In genomic region chr17:81955756-81956544, GRCh38 we compare ENCODE assay signal across 23 cellular contexts. TPM values are rescaled to one million over a fixed set of nuclear protein-coding genes. Genes with fewer than 3 reads are reported as not detected.
DNase-seq lines count a peak whose midpoint lies in the region; ATAC-seq and TF ChIP-seq lines count a peak whose summit lies in the region.
"Had no signal": no experiment of that assay in that cellular context is flagged by ENCODE, and none has a peak within 500 bp of the region (broad histone marks: within the 10 kb centered on the region; RNA-seq: fewer than 3 reads in every experiment).

No MANE protein-coding gene starts in this region.

- no peak for TF ChIP-seq CTCF in HCT116 (IDR thresholded peaks at IDR 0.05 in 2 of 3, conservative IDR thresholded peaks at IDR 0.05 in 1 of 3; ENCODE audit: borderline replicate concordance in 1 of 3, insufficient read depth in 1 of 3, low read depth in 2 of 3, low read length in 2 of 3)
- TF ChIP-seq CTCF in WERI-Rb-1 (IDR thresholded peaks at IDR 0.05; ENCODE audit: low read depth, low read length), result no peak
- no peak for TF ChIP-seq CTCF in neural crest cell (conservative IDR thresholded peaks at IDR 0.05)
- TF ChIP-seq CTCF in lower lobe of right lung (IDR thresholded peaks at IDR 0.05), result no peak

- H3K27ac Mint-ChIP-seq in neural crest cell (ENCODE audit: unreplicated experiment), result peak overlapping the region; percentile 27
- peak overlapping the region; percentile 34 for H3K27ac Mint-ChIP-seq in stimulated activated effector memory CD8-positive, alpha-beta T cell treated with anti-CD3 and anti-CD28 coated beads, Interleukin-12 subunit alpha, Interleukin-12 subunit beta, amount 100 ng/mL, for 72 hours
- H3K27ac Mint-ChIP-seq: HFFc6, IgD-negative memory B cell had no signal

- H3K4me3 Mint-ChIP-seq in neural crest cell, result no peak overlapping the region
- H3K4me3 Mint-ChIP-seq in stimulated activated effector memory CD8-positive, alpha-beta T cell treated with anti-CD3 and anti-CD28 coated beads, Interleukin-12 subunit alpha, Interleukin-12 subunit beta, amount 100 ng/mL, for 72 hours, result no peak overlapping the region
- H3K4me3 Mint-ChIP-seq: HFFc6, IgD-negative memory B cell had no signal

- peaks cover 23% of the 10 kb centered on the region for H3K27me3 Mint-ChIP-seq in neural crest cell (ENCODE audit: low read depth)

- H3K79me2 ChIP-seq in HCT116 (ENCODE audit: insufficient read depth, low read length), result no peaks in the 10 kb centered on the region

- POLR2A ChIA-PET in HCT116 (lab: Charles Lee), result interaction anchor here (0.6 to 2.9 kb wide), 2 partner anchors 11 to 12 kb away, joined by 3 to 8 read pairs; no protein-coding TSS in a partner anchor

- TF ChIP-seq RAD21 in HCT116 (IDR thresholded peaks at IDR 0.05; ENCODE audit: low read depth), result no peak

- DNase-seq in HCT116 (ENCODE audit: low read depth, low spot score) (no peak), WERI-Rb-1 (no peak), neural crest cell (ENCODE audit: low read depth, low spot score) (no peak), lower lobe of right lung (no peak)
- no peak for DNase-seq in stimulated activated effector memory CD8-positive, alpha-beta T cell treated with anti-CD3 and anti-CD28 coated beads, Interleukin-12 subunit alpha, Interleukin-12 subunit beta, amount 100 ng/mL, for 72 hours (ENCODE audit: low spot score in 2 of 2)
- DNase-seq in NK-92 treated with Interleukin-12 subunit alpha and Interleukin-12 subunit beta, amount 100 ng/mL, for 24 hours (lab: John Stamatoyannopoulos, UW), result no peak
- DNase-seq: DMS153, DND-41, GM23248, H7, HFFc6, MM.1S, NCI-H2029 treated with DMSO at 0.1 percent for 48 hours, NCI-H446 treated with DMSO at 0.1 percent for 48 hours, NCI-H526, NCI-H82, SHP77 treated with DMSO at 0.1 percent for 48 hours had no signal

- no peak overlapping the region for H2AFZ ChIP-seq in HCT116 (ENCODE audit: low read depth, low read length, poor library complexity, severe bottlenecking)
- H2AFZ ChIP-seq: GM23248 had no signal

- no peak overlapping the region for H3K4me2 ChIP-seq in HCT116 (ENCODE audit: low read length)
- H3K4me2 ChIP-seq: KMS-11 had no signal

- H3K36me3 ChIP-seq in HCT116 (ENCODE audit: control insufficient read depth in 1 of 2, insufficient read depth in 2 of 2, low read length in 2 of 2), result no peaks in the 10 kb centered on the region
- peaks cover 21% of the 10 kb centered on the region for H3K36me3 ChIP-seq in WERI-Rb-1
- H3K36me3 ChIP-seq in lower lobe of right lung, result no peaks in the 10 kb centered on the region

- no peak for TF ChIP-seq POLR2A in HCT116 (IDR thresholded peaks at IDR 0.05; ENCODE audit: borderline replicate concordance, extremely low read depth, insufficient read depth, insufficient read length)

- BruUV-seq in HCT116 (replicated peaks; lab: Mats Ljungman, UMichigan), result no TSS peak

- no peaks in the 10 kb centered on the region for H3K27me3 ChIP-seq in HCT116 (ENCODE audit: insufficient read depth, low read length)
- H3K27me3 ChIP-seq in WERI-Rb-1 (ENCODE audit: insufficient read depth, low read depth, severe bottlenecking), result peaks cover 7% of the 10 kb centered on the region
- peaks cover 33% of the 10 kb centered on the region for H3K27me3 ChIP-seq in lower lobe of right lung (ENCODE audit: low read depth)

- CTCF ChIA-PET in HCT116 (lab: Charles Lee), result interaction anchor here (1.9 kb wide), 1 partner anchor 66 kb away, joined by 8 read pairs; the partner anchor contains the start of genes CENPX and LRRC45

- H3K9me3 ChIP-seq in HCT116 (ENCODE audit: control insufficient read depth in 1 of 2, insufficient read depth in 1 of 2, low read depth in 1 of 2, low read length in 2 of 2) (no peaks in the 10 kb centered on the region), WERI-Rb-1 (ENCODE audit: severe bottlenecking) (no peaks in the 10 kb centered on the region), lower lobe of right lung (no peaks in the 10 kb centered on the region)

- intact Hi-C loops in HCT116 (cut with micrococcal nuclease) (no loop called here), lower lobe of right lung (cut with DNase I) (no loop called here)

- no peaks in the 10 kb centered on the region for H3K36me3 Mint-ChIP-seq in neural crest cell (ENCODE audit: low read depth)
- H3K36me3 Mint-ChIP-seq in stimulated activated effector memory CD8-positive, alpha-beta T cell treated with anti-CD3 and anti-CD28 coated beads, Interleukin-12 subunit alpha, Interleukin-12 subunit beta, amount 100 ng/mL, for 72 hours, result no peaks in the 10 kb centered on the region
- H3K36me3 Mint-ChIP-seq: IgD-negative memory B cell had no signal

- no peaks in the 10 kb centered on the region for H4K20me1 ChIP-seq in HCT116 (ENCODE audit: insufficient read depth)

- no peak overlapping the region for H3K9ac ChIP-seq in HCT116 (ENCODE audit: low read length)
- H3K9ac ChIP-seq: GM23248, KMS-11 had no signal

- 0 out of 2 replicates have a peak overlapping the region, but pooled peaks have one; percentile 18 for H3K27ac ChIP-seq in HCT116 (ENCODE audit: low read depth, low read length)
- H3K27ac ChIP-seq in WERI-Rb-1, result peak overlapping the region; percentile 32
- no peak overlapping the region for H3K27ac ChIP-seq in lower lobe of right lung
- H3K27ac ChIP-seq: GM23248, KMS-11 had no signal

- RAD21 ChIA-PET in HCT116 (lab: Charles Lee; ENCODE audit: low non-redundant PET in 1 of 2, low total read pairs in 2 of 2, uncharacterized antibody in 2 of 2, unreplicated experiment in 2 of 2), result no interaction called here

- no peaks in the 10 kb centered on the region for H3K9me2 ChIP-seq in HCT116 (ENCODE audit: insufficient read depth)

- no peak overlapping the region for H3K4me3 ChIP-seq in HCT116 (replicated peaks in 1 of 2; ENCODE audit: low read depth in 1 of 2, low read length in 2 of 2)
- no peak overlapping the region for H3K4me3 ChIP-seq in WERI-Rb-1 (ENCODE audit: low read depth, low read length)
- H3K4me3 ChIP-seq in lower lobe of right lung, result no peak overlapping the region
- H3K4me3 ChIP-seq: GM23248 had no signal

- H3K4me1 ChIP-seq in HCT116 (ENCODE audit: control insufficient read depth in 1 of 2, insufficient read depth in 2 of 2, low read length in 2 of 2) (peaks cover 11 to 22% of the 10 kb centered on the region in 2 experiments), lower lobe of right lung (peaks cover 14% of the 10 kb centered on the region)

- peaks cover 13% of the 10 kb centered on the region for H3K4me1 Mint-ChIP-seq in neural crest cell
- no peaks in the 10 kb centered on the region for H3K4me1 Mint-ChIP-seq in stimulated activated effector memory CD8-positive, alpha-beta T cell treated with anti-CD3 and anti-CD28 coated beads, Interleukin-12 subunit alpha, Interleukin-12 subunit beta, amount 100 ng/mL, for 72 hours

- ATAC-seq in HCT116, result no peak
- ATAC-seq in stimulated activated effector memory CD8-positive, alpha-beta T cell treated with anti-CD3 and anti-CD28 coated beads, Interleukin-12 subunit alpha, Interleukin-12 subunit beta, amount 100 ng/mL, for 72 hours, result no peak
- no peak for ATAC-seq in GM19324 (IDR thresholded peaks at IDR 0.05; ENCODE audit: low FRiP score, unreplicated experiment)
- ATAC-seq in lower lobe of right lung, result no peak
- ATAC-seq: Panc1 had no signal

- H3K9me3 Mint-ChIP-seq in neural crest cell, result no peaks in the 10 kb centered on the region
- no peaks in the 10 kb centered on the region for H3K9me3 Mint-ChIP-seq in stimulated activated effector memory CD8-positive, alpha-beta T cell treated with anti-CD3 and anti-CD28 coated beads, Interleukin-12 subunit alpha, Interleukin-12 subunit beta, amount 100 ng/mL, for 72 hours
- H3K9me3 Mint-ChIP-seq: HFFc6, IgD-negative memory B cell had no signal

TF ChIP-seq in HCT116, 20 proteins besides CTCF, POLR2A, EP300 and RAD21:
- TF ChIP-seq EZH2 (IDR thresholded peaks at IDR 0.05) (no peak), EGR1 (IDR thresholded peaks at IDR 0.05; ENCODE audit: low read depth) (no peak), CBX3 (IDR thresholded peaks at IDR 0.05; ENCODE audit: low read depth) (no peak)

RNA-seq across cellular contexts. Expression of gene NOTUM, which starts 5.0 kb away (rescaled TPM):
- total RNA-seq in HCT116 (2021; ENCODE audit: unreplicated experiment) (12.5 TPM), neural crest cell (5.9 and 6.3 TPM in 2 replicates), lower lobe of right lung (4.4 TPM)
- polyA plus RNA-seq in HCT116 (2012), result 12.6 and 14.5 TPM in 2 replicates
- total RNA-seq: GM23248 had no signal
- polyA plus RNA-seq: GM23248, IgD-negative memory B cell had no signal

RNA-seq across cellular contexts. Expression of gene MYADML2, which starts 8.9 kb away (rescaled TPM):
- total RNA-seq in HCT116 (2021; ENCODE audit: unreplicated experiment), result not detected
- polyA plus RNA-seq in HCT116 (2012), result 0.18 and 0.29 TPM in 2 replicates
- 0.11 TPM in 1 of 2 replicates, not detected in the other for total RNA-seq in neural crest cell
- not detected for total RNA-seq in lower lobe of right lung
- total RNA-seq: A172, GM23248, HFFc6 had no signal
- polyA plus RNA-seq: BJ, GM23248, IgD-negative memory B cell had no signal

RNA-seq across cellular contexts. Expression of gene PYCR1, which starts 18.9 kb away (rescaled TPM):
- 396 TPM for total RNA-seq in HCT116 (2021; ENCODE audit: unreplicated experiment)
- polyA plus RNA-seq in HCT116 (2012), result 376 and 456 TPM in 2 replicates
- total RNA-seq in neural crest cell, result 93.0 and 102 TPM in 2 replicates
- 23.0 TPM for total RNA-seq in lower lobe of right lung

RNA-seq across cellular contexts. Expression of gene ASPSCR1, which starts 21.5 kb away (rescaled TPM):
- 51.0 TPM for total RNA-seq in HCT116 (2021; ENCODE audit: unreplicated experiment)
- 36.7 and 38.7 TPM in 2 replicates for polyA plus RNA-seq in HCT116 (2012)
- 50.0 and 51.9 TPM in 2 replicates for total RNA-seq in neural crest cell
- 45.3 TPM for total RNA-seq in lower lobe of right lung

RNA-seq across cellular contexts. Expression of gene MAFG, which starts 28.4 kb away (rescaled TPM):
- total RNA-seq in HCT116 (2021; ENCODE audit: unreplicated experiment), result 46.8 TPM
- 29.0 and 32.9 TPM in 2 replicates for polyA plus RNA-seq in HCT116 (2012)
- total RNA-seq in neural crest cell, result 24.1 and 24.2 TPM in 2 replicates
- total RNA-seq in lower lobe of right lung, result 30.7 TPM
